In genomic region chr3:129604942-129605592, GRCh38 we compare ENCODE assay signal across 8 cellular contexts.
DNase-seq lines count a peak whose midpoint lies in the region; ATAC-seq, FAIRE-seq and TF ChIP-seq lines count a peak whose summit lies in the region.

No MANE protein-coding gene starts in this region.

- TF ChIP-seq CTCF in AG09319 (IDR thresholded peaks at IDR 0.05; ENCODE audit: low read depth, low read length) = peak; percentile 9
- TF ChIP-seq CTCF in KMS-11 (conservative IDR thresholded peaks at IDR 0.05; ENCODE audit: low read depth, low read length) = no peak
- peak in 1 of 3 experiments; percentile 11 for TF ChIP-seq CTCF in nephron (IDR thresholded peaks at IDR 0.05; ENCODE audit: unreplicated experiment in 3 of 3)
- TF ChIP-seq CTCF in GM10266 (IDR thresholded peaks at IDR 0.05; ENCODE audit: control insufficient read depth, insufficient read depth, low read depth, missing control alignments) = no peak

- no peak overlapping the region for H2AFZ ChIP-seq in KMS-11 (ENCODE audit: low read depth)

- no peaks in the 10 kb centered on the region for H4K20me1 ChIP-seq in KMS-11 (ENCODE audit: insufficient read depth)

- H3K4me1 Mint-ChIP-seq in nephron = peaks cover 37% of the 10 kb centered on the region

- H3K4me3 ChIP-seq in KMS-11 (IDR thresholded peaks at IDR 0.05; ENCODE audit: insufficient read depth, low read depth, low read length) (no peak overlapping the region), endocrine pancreas (ENCODE audit: control insufficient read depth, insufficient read depth, low read length) (peak overlapping the region; percentile 32)

- DNase-seq in AG09319 (ENCODE audit: extremely low read depth, low read depth) (no peak), GM19239 (ENCODE audit: insufficient read length, low spot score) (no peak), GM10266 (ENCODE audit: extremely low spot score) (no peak), NCI-H345 treated with DMSO at 0.1 percent for 48 hours (lab: John Stamatoyannopoulos, UW; ENCODE audit: unreplicated experiment) (no peak)

- FAIRE-seq in GM19239 (lab: Jason Lieb, UNC) = no peak

- peaks cover 14% of the 10 kb centered on the region for H3K4me1 ChIP-seq in KMS-11 (ENCODE audit: low read depth, poor library complexity, severe bottlenecking)
- no peaks in the 10 kb centered on the region for H3K4me1 ChIP-seq in endocrine pancreas (ENCODE audit: control insufficient read depth, insufficient read depth, low read length)

- H3K27ac Mint-ChIP-seq in nephron = peak overlapping the region in 2 of 3 experiments; percentile 17 to 90

- no peaks in the 10 kb centered on the region for H3K9me3 Mint-ChIP-seq in nephron

- H3K36me3 ChIP-seq in KMS-11 (ENCODE audit: insufficient read depth) (no peaks in the 10 kb centered on the region), endocrine pancreas (ENCODE audit: control insufficient read depth, insufficient read depth, low read length) (no peaks in the 10 kb centered on the region)

- H3K4me3 Mint-ChIP-seq in nephron = peak overlapping the region; percentile 87 to 97 (median 89)

- H3K9ac ChIP-seq in KMS-11 (no peak overlapping the region), endocrine pancreas (ENCODE audit: control insufficient read depth, insufficient read depth, low read length) (peak overlapping the region; percentile 30)

- ATAC-seq in HG02973 (IDR thresholded peaks at IDR 0.05; ENCODE audit: unreplicated experiment) = no peak

- peak overlapping the region; percentile 39; the same call in 1 of the 2 replicates for H3K4me2 ChIP-seq in KMS-11

- peaks cover 10% of the 10 kb centered on the region; the same call in 1 of the 2 replicates for H3K27me3 ChIP-seq in KMS-11 (ENCODE audit: insufficient read depth, low read depth)
- H3K27me3 ChIP-seq in endocrine pancreas (ENCODE audit: control insufficient read depth, insufficient read depth, low read length) = no peaks in the 10 kb centered on the region

- H3K27ac ChIP-seq in KMS-11 = no peak overlapping the region

- H3K27me3 Mint-ChIP-seq in nephron (ENCODE audit: low read depth) = peaks cover 19% of the 10 kb centered on the region

- H3K9me3 ChIP-seq in endocrine pancreas (ENCODE audit: control insufficient read depth, low read length) = no peaks in the 10 kb centered on the region

- no peaks in the 10 kb centered on the region; the same call in 1 of the 2 replicates for H3K79me2 ChIP-seq in KMS-11 (ENCODE audit: insufficient read depth, low read depth)

- no peaks in the 10 kb centered on the region for H3K36me3 Mint-ChIP-seq in nephron (ENCODE audit: low read depth)
